In the genomic region with DNA sequence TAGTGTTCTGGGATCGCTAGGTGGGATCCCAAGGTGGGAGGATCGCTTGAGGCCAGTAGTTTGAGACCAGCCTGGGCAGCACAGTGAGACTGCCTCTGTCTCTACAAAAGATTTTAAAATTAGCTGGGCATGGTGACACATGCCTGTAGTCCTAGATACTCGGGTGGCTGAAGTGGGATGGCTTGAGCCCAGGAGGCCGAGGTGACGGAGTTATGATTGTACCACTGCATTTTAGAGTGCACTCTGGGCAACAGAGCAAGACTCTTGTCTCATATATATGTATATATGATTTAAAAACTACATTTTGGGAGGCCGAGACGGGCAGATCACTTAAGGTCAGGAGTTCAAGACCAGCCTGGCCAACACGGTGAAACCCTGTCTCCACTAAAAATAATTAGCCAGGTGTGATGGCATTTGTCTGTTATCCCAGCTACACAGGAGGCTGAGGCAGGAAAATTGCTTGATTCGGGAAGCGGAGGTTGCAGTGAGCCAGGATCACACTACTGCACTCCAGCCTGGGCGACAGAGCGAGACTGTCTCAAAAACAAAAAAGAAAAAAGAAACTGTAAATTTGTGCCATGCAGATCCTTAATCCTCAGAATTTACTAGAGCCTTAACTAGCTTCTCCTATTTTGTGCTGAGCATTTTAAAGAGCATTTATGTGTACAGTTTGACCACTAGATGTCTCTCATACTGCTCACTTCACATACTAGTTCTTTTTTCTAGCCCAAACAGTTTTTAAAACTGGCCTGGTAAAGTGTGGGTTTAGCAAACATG, we compare ENCODE assay signal across 8 cellular contexts.
A peak's percentile ranks its signal among the peaks of the same experiment; 100 is the strongest.
DNase-seq lines count a peak whose midpoint lies in the region; ATAC-seq and TF ChIP-seq lines count a peak whose summit lies in the region.

No MANE protein-coding gene starts in this region.

- CTCF ChIA-PET in BJ (lab: Yijun Ruan, JAX) = interaction anchor here (0.6 to 8.8 kb wide), 30 partner anchors 8 to 702 kb away, joined by 3 to 179 read pairs (median 4); partner anchors contain the start of gene MON2

- H3K4me3 ChIP-seq in BJ (ENCODE audit: low read depth, low read length) = no peak overlapping the region
- no peak overlapping the region for H3K4me3 ChIP-seq in Loucy (ENCODE audit: low read length, poor library complexity, severe bottlenecking)
- no peak overlapping the region for H3K4me3 ChIP-seq in fibroblast of lung (replicated peaks in 1 of 4; ENCODE audit: control extremely low read depth in 1 of 4, insufficient read depth in 1 of 4, low read depth in 3 of 4, low read length in 4 of 4)

- H3K27me3 Mint-ChIP-seq in neural crest cell (ENCODE audit: low read depth) = no peaks in the 10 kb centered on the region

- H3K9me2 ChIP-seq in Loucy (replicated peaks; ENCODE audit: low read depth, low read length) = no peaks in the 10 kb centered on the region

- H3K27ac Mint-ChIP-seq in neural crest cell (ENCODE audit: unreplicated experiment) = no peak overlapping the region

- H3K27ac ChIP-seq in fibroblast of lung (ENCODE audit: insufficient read depth, low read length) = no peak overlapping the region

- no peaks in the 10 kb centered on the region for H3K79me2 ChIP-seq in Loucy (ENCODE audit: insufficient read depth, low read length)
- no peaks in the 10 kb centered on the region for H3K79me2 ChIP-seq in fibroblast of lung (ENCODE audit: control insufficient read depth, insufficient read depth, low read length)

- H3F3A ChIP-seq in Loucy (ENCODE audit: low read depth) = no peaks in the 10 kb centered on the region

- no peaks in the 10 kb centered on the region for H3K36me3 Mint-ChIP-seq in neural crest cell (ENCODE audit: low read depth)

- H3K4me1 ChIP-seq in Loucy (ENCODE audit: insufficient read depth, low read length, poor library complexity, severe bottlenecking) = peaks cover 9% of the 10 kb centered on the region
- no peaks in the 10 kb centered on the region for H3K4me1 ChIP-seq in fibroblast of lung (ENCODE audit: control insufficient read depth, extremely low read depth, insufficient read depth, low read length)

- POLR2A ChIA-PET in BJ (lab: Charles Lee) = interaction anchor here (0.7 kb wide), 1 partner anchor 143 kb away, joined by 5 read pairs; no protein-coding TSS in a partner anchor

- peaks cover 24% of the 10 kb centered on the region for H3K4me1 Mint-ChIP-seq in neural crest cell

- H3K27me3 ChIP-seq in BJ (ENCODE audit: control insufficient read depth, insufficient read depth, low read length) (no peaks in the 10 kb centered on the region), Loucy (ENCODE audit: insufficient read depth, low read length, poor library complexity, severe bottlenecking) (no peaks in the 10 kb centered on the region), fibroblast of lung (ENCODE audit: control insufficient read depth, insufficient read depth, low read length) (no peaks in the 10 kb centered on the region)

- H2AFZ ChIP-seq in Loucy (ENCODE audit: low read length) (no peak overlapping the region), fibroblast of lung (ENCODE audit: low read length) (no peak overlapping the region)

- H3K4me3 Mint-ChIP-seq in neural crest cell = no peak overlapping the region

- peak; percentile 82 for ATAC-seq in GM19035 (IDR thresholded peaks at IDR 0.05; ENCODE audit: unreplicated experiment)
- peak; percentile 93 for ATAC-seq in SK-N-SH treated with all-trans-retinoic acid at 6 μM for 48 hours

- H3K36me3 ChIP-seq in BJ (ENCODE audit: control insufficient read depth, insufficient read depth, low read length) (no peaks in the 10 kb centered on the region), Loucy (ENCODE audit: insufficient read depth, low read length) (peaks cover 7% of the 10 kb centered on the region; the same call in 1 of the 2 replicates), fibroblast of lung (ENCODE audit: control insufficient read depth, insufficient read depth, low read length) (peaks cover 1% of the 10 kb centered on the region)

- H3K9me3 ChIP-seq in Loucy (ENCODE audit: insufficient read depth, low read depth, low read length) (no peaks in the 10 kb centered on the region), fibroblast of lung (ENCODE audit: control insufficient read depth, insufficient read depth, low read depth, low read length) (no peaks in the 10 kb centered on the region)

- H3K9ac ChIP-seq in Loucy (ENCODE audit: low read depth, low read length, poor library complexity, severe bottlenecking) (no peak overlapping the region), fibroblast of lung (ENCODE audit: insufficient read depth, low read length) (no peak overlapping the region)

- DNase-seq in BJ (ENCODE audit: low read depth) (no peak), fibroblast of lung (ENCODE audit: low read depth in 2 of 2) (peak; percentile 54 to 79), neural crest cell (ENCODE audit: low read depth, low spot score) (no peak)
- no peak for DNase-seq in effector CD8-positive, alpha-beta T cell (lab: John Stamatoyannopoulos, UW)
- DNase-seq in activated naive CD4-positive, alpha-beta T cell (lab: John Stamatoyannopoulos, UW) = no peak

- TF ChIP-seq CTCF in BJ (IDR thresholded peaks at IDR 0.05; ENCODE audit: insufficient read depth, low read depth, low read length) = peak; percentile 66
- peak; percentile 76 for TF ChIP-seq CTCF in Loucy (conservative IDR thresholded peaks at IDR 0.05; ENCODE audit: low read length)
- TF ChIP-seq CTCF in fibroblast of lung (conservative IDR thresholded peaks at IDR 0.05 in 1 of 2, IDR thresholded peaks at IDR 0.05 in 1 of 2; ENCODE audit: low read depth in 1 of 2, low read length in 2 of 2) = peak; percentile 57 to 69
- peak; percentile 77 for TF ChIP-seq CTCF in neural crest cell (conservative IDR thresholded peaks at IDR 0.05)

- H3K9me3 Mint-ChIP-seq in neural crest cell = no peaks in the 10 kb centered on the region

- H4K20me1 ChIP-seq in Loucy (ENCODE audit: insufficient read depth, low read length, poor library complexity, severe bottlenecking) (no peaks in the 10 kb centered on the region), fibroblast of lung (ENCODE audit: control insufficient read depth, extremely low read depth, insufficient read depth, low read length) (no peaks in the 10 kb centered on the region)

- H3K4me2 ChIP-seq in Loucy (ENCODE audit: low read depth, low read length, poor library complexity, severe bottlenecking) = no peak overlapping the region
- no peak overlapping the region for H3K4me2 ChIP-seq in fibroblast of lung (ENCODE audit: extremely low read depth, insufficient read depth, low read length)

TF ChIP-seq in SK-N-SH treated with all-trans-retinoic acid at 6 μM for 48 hours, 23 proteins besides CTCF, POLR2A, EP300 and RAD21 (continues in another document):
- no peak for TF ChIP-seq ARNTL (CRISPR knock-in tag; IDR thresholded peaks at IDR 0.05; ENCODE audit: borderline replicate concordance, low read depth)
- no peak for TF ChIP-seq ISL1 (CRISPR knock-in tag; IDR thresholded peaks at IDR 0.05)
- TF ChIP-seq ZFP30 (CRISPR knock-in tag; IDR thresholded peaks at IDR 0.05) = no peak
- no peak for TF ChIP-seq CREB5 (CRISPR knock-in tag; IDR thresholded peaks at IDR 0.05; ENCODE audit: low read depth)
- no peak for TF ChIP-seq ZNF8 (CRISPR knock-in tag; IDR thresholded peaks at IDR 0.05)
- TF ChIP-seq TOX (CRISPR knock-in tag; IDR thresholded peaks at IDR 0.05; ENCODE audit: borderline replicate concordance) = no peak
- TF ChIP-seq BACH2 (CRISPR knock-in tag; IDR thresholded peaks at IDR 0.05; ENCODE audit: borderline replicate concordance) = no peak
- TF ChIP-seq, protein P1, sequence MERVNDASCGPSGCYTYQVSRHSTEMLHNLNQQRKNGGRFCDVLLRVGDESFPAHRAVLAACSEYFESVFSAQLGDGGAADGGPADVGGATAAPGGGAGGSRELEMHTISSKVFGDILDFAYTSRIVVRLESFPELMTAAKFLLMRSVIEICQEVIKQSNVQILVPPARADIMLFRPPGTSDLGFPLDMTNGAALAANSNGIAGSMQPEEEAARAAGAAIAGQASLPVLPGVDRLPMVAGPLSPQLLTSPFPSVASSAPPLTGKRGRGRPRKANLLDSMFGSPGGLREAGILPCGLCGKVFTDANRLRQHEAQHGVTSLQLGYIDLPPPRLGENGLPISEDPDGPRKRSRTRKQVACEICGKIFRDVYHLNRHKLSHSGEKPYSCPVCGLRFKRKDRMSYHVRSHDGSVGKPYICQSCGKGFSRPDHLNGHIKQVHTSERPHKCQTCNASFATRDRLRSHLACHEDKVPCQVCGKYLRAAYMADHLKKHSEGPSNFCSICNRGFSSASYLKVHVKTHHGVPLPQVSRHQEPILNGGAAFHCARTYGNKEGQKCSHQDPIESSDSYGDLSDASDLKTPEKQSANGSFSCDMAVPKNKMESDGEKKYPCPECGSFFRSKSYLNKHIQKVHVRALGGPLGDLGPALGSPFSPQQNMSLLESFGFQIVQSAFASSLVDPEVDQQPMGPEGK (CRISPR knock-in tag; IDR thresholded peaks at IDR 0.05; ENCODE audit: borderline replicate concordance) = no peak
- no peak for TF ChIP-seq ZNF565 (CRISPR knock-in tag; conservative IDR thresholded peaks at IDR 0.05; ENCODE audit: low read depth)
- no peak for TF ChIP-seq CSDC2 (CRISPR knock-in tag; IDR thresholded peaks at IDR 0.05)
- TF ChIP-seq, protein P2, sequence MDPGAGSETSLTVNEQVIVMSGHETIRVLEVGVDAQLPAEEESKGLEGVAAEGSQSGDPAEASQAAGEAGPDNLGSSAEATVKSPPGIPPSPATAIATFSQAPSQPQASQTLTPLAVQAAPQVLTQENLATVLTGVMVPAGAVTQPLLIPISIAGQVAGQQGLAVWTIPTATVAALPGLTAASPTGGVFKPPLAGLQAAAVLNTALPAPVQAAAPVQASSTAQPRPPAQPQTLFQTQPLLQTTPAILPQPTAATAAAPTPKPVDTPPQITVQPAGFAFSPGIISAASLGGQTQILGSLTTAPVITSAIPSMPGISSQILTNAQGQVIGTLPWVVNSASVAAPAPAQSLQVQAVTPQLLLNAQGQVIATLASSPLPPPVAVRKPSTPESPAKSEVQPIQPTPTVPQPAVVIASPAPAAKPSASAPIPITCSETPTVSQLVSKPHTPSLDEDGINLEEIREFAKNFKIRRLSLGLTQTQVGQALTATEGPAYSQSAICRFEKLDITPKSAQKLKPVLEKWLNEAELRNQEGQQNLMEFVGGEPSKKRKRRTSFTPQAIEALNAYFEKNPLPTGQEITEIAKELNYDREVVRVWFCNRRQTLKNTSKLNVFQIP (CRISPR knock-in tag; IDR thresholded peaks at IDR 0.05; ENCODE audit: borderline replicate concordance, low read depth) = no peak
- no peak for TF ChIP-seq ZFP3 (CRISPR knock-in tag; IDR thresholded peaks at IDR 0.05)

Comparison
In these comparisons a context has a peak if more than half of its experiments do, and no peak if none do; other contexts are left out.
1. DNase-seq: peak in fibroblast of lung (2 of 2); none in BJ (single experiment), neural crest cell (single experiment), effector CD8-positive, alpha-beta T cell (single experiment) and activated naive CD4-positive, alpha-beta T cell (0 of 4).
2. Peak in every context shown above with its lines, with median percentiles within 50 percentile points of each other: CTCF ChIP-seq.